11 cellular contexts compared by ENCODE assay signal in genomic region chr1:158371188-158371953, GRCh38. TPM values are rescaled to one million over a fixed set of nuclear protein-coding genes. Genes with fewer than 3 reads are reported as not detected.
DNase-seq lines count a peak whose midpoint lies in the region; ATAC-seq and TF ChIP-seq lines count a peak whose summit lies in the region.
"Had no signal": no experiment of that assay in that cellular context is flagged by ENCODE, and none has a peak within 500 bp of the region (broad histone marks: within the 10 kb centered on the region; RNA-seq: fewer than 3 reads in every experiment).

No MANE protein-coding gene starts in this region.

- H3K4me3 ChIP-seq in left ventricle myocardium inferior (no peak overlapping the region), mesendoderm (ENCODE audit: low read length) (no peak overlapping the region)

- no peak overlapping the region for H2AK5ac ChIP-seq in mesendoderm (ENCODE audit: low read length)

- no peak overlapping the region for H2BK120ac ChIP-seq in mesendoderm (ENCODE audit: low read depth, low read length)

- H3K27ac ChIP-seq in left ventricle myocardium inferior (replicated peaks) (no peak overlapping the region), mesendoderm (ENCODE audit: low read depth, low read length) (no peak overlapping the region)

- H3K27me3 ChIP-seq in left ventricle myocardium inferior (ENCODE audit: low read depth), result peaks cover 4% of the 10 kb centered on the region
- no peaks in the 10 kb centered on the region for H3K27me3 ChIP-seq in mesendoderm (ENCODE audit: insufficient read depth, low read length, poor library complexity)

- no peak overlapping the region for H3K9ac ChIP-seq in mesendoderm (ENCODE audit: low read length)

- H3K56ac ChIP-seq in mesendoderm (ENCODE audit: low read length), result no peak overlapping the region

- POLR2A ChIA-PET in activated CD4-positive, alpha-beta memory T cell treated with anti-CD3 and anti-CD28 coated beads for 36 hours (lab: Charles Lee), result no interaction called here
- POLR2A ChIA-PET in activated CD4-positive, alpha-beta memory T cell treated with anti-CD3 and anti-CD28 coated beads, Interleukin-2, amount 10 ng/mL, durations not matched to agents 7 days and 5 days (lab: Charles Lee), result no interaction called here

- H2BK15ac ChIP-seq in mesendoderm (replicated peaks; ENCODE audit: low read depth), result no peak overlapping the region

- TF ChIP-seq CTCF in left ventricle myocardium inferior (IDR thresholded peaks at IDR 0.05; ENCODE audit: borderline replicate concordance), result no peak

- DNase-seq in activated CD4-positive, alpha-beta memory T cell treated with anti-CD3 and anti-CD28 coated beads for 36 hours, result peak; percentile 50
- DNase-seq in activated CD4-positive, alpha-beta memory T cell treated with anti-CD3 and anti-CD28 coated beads, Interleukin-2, amount 10 ng/mL, durations not matched to agents 7 days and 5 days, result no peak
- peak; percentile 33 to 40 for DNase-seq in stimulated activated CD8-positive, alpha-beta memory T cell treated with anti-CD3 and anti-CD28 coated beads, Interleukin-7, amount 100 ng/mL, for 48 hours (ENCODE audit: extremely low read depth in 1 of 2, low read depth in 1 of 2)
- DNase-seq in left ventricle myocardium inferior (no peak), mesendoderm (no peak), NCI-H1417 treated with DMSO at 0.1 percent for 48 hours (lab: John Stamatoyannopoulos, UW) (no peak)
- DNase-seq: NCI-H146, occipital lobe, T1000 had no signal

- no peaks in the 10 kb centered on the region for H3K4me1 Mint-ChIP-seq in activated CD4-positive, alpha-beta memory T cell treated with anti-CD3 and anti-CD28 coated beads for 36 hours (ENCODE audit: low read depth)
- no peaks in the 10 kb centered on the region for H3K4me1 Mint-ChIP-seq in activated CD4-positive, alpha-beta memory T cell treated with anti-CD3 and anti-CD28 coated beads, Interleukin-2, amount 10 ng/mL, durations not matched to agents 7 days and 5 days

- H3K9me3 Mint-ChIP-seq in activated CD4-positive, alpha-beta memory T cell treated with anti-CD3 and anti-CD28 coated beads for 36 hours, result peaks cover 22% of the 10 kb centered on the region
- peaks cover 5% of the 10 kb centered on the region for H3K9me3 Mint-ChIP-seq in activated CD4-positive, alpha-beta memory T cell treated with anti-CD3 and anti-CD28 coated beads, Interleukin-2, amount 10 ng/mL, durations not matched to agents 7 days and 5 days

- H3K4ac ChIP-seq in mesendoderm (ENCODE audit: low read depth, low read length), result no peak overlapping the region

- CTCF ChIA-PET in activated CD4-positive, alpha-beta memory T cell treated with anti-CD3 and anti-CD28 coated beads for 36 hours (lab: Charles Lee), result no interaction called here
- CTCF ChIA-PET in activated CD4-positive, alpha-beta memory T cell treated with anti-CD3 and anti-CD28 coated beads, Interleukin-2, amount 10 ng/mL, durations not matched to agents 7 days and 5 days (lab: Charles Lee), result no interaction called here

- no peak overlapping the region for H3K18ac ChIP-seq in mesendoderm (ENCODE audit: low read length)

- no peaks in the 10 kb centered on the region for H3K36me3 ChIP-seq in left ventricle myocardium inferior
- H3K36me3 ChIP-seq in mesendoderm (ENCODE audit: control insufficient read depth, insufficient read depth, low read length), result no peaks in the 10 kb centered on the region

- H3K27ac Mint-ChIP-seq in activated CD4-positive, alpha-beta memory T cell treated with anti-CD3 and anti-CD28 coated beads for 36 hours, result no peak overlapping the region
- H3K27ac Mint-ChIP-seq in activated CD4-positive, alpha-beta memory T cell treated with anti-CD3 and anti-CD28 coated beads, Interleukin-2, amount 10 ng/mL, durations not matched to agents 7 days and 5 days, result no peak overlapping the region

- peaks cover 14% of the 10 kb centered on the region for H3K27me3 Mint-ChIP-seq in activated CD4-positive, alpha-beta memory T cell treated with anti-CD3 and anti-CD28 coated beads for 36 hours
- H3K27me3 Mint-ChIP-seq in activated CD4-positive, alpha-beta memory T cell treated with anti-CD3 and anti-CD28 coated beads, Interleukin-2, amount 10 ng/mL, durations not matched to agents 7 days and 5 days, result peaks cover 2% of the 10 kb centered on the region

- no peak overlapping the region for H3K23ac ChIP-seq in mesendoderm (ENCODE audit: low read length)

- H2BK5ac ChIP-seq in mesendoderm (ENCODE audit: low read length), result no peak overlapping the region

- ATAC-seq in HG02610 (IDR thresholded peaks at IDR 0.05; ENCODE audit: unreplicated experiment) (peak; percentile 99), HG03575 (IDR thresholded peaks at IDR 0.05; ENCODE audit: extremely low read depth, insufficient number of reproducible peaks, low FRiP score, unreplicated experiment) (peak; percentile 93)

- no peak overlapping the region for H3K4me3 Mint-ChIP-seq in activated CD4-positive, alpha-beta memory T cell treated with anti-CD3 and anti-CD28 coated beads for 36 hours
- no peak overlapping the region for H3K4me3 Mint-ChIP-seq in activated CD4-positive, alpha-beta memory T cell treated with anti-CD3 and anti-CD28 coated beads, Interleukin-2, amount 10 ng/mL, durations not matched to agents 7 days and 5 days

- no peaks in the 10 kb centered on the region for H3K36me3 Mint-ChIP-seq in activated CD4-positive, alpha-beta memory T cell treated with anti-CD3 and anti-CD28 coated beads for 36 hours
- H3K36me3 Mint-ChIP-seq in activated CD4-positive, alpha-beta memory T cell treated with anti-CD3 and anti-CD28 coated beads, Interleukin-2, amount 10 ng/mL, durations not matched to agents 7 days and 5 days (ENCODE audit: low read depth), result no peaks in the 10 kb centered on the region

- no peaks in the 10 kb centered on the region for H3K79me2 ChIP-seq in mesendoderm (ENCODE audit: control insufficient read depth, insufficient read depth, low read length)

- H3K4me1 ChIP-seq in left ventricle myocardium inferior, result no peaks in the 10 kb centered on the region
- H3K4me1 ChIP-seq in mesendoderm (ENCODE audit: control insufficient read depth, low read depth, low read length), result no peaks in the 10 kb centered on the region

- no CpG with 5 or more reads among the region's 6 CpGs for WGBS in mesendoderm (ENCODE audit: extremely low coverage, insufficient coverage, low lambda C conversion rate)

- no peaks in the 10 kb centered on the region for H3K79me1 ChIP-seq in mesendoderm (ENCODE audit: low read length)

- no peak overlapping the region for H4K8ac ChIP-seq in mesendoderm (ENCODE audit: low read depth, low read length)

- no peak overlapping the region for H3K4me2 ChIP-seq in mesendoderm (ENCODE audit: low read length)

- intact Hi-C loops in activated CD4-positive, alpha-beta memory T cell treated with anti-CD3 and anti-CD28 coated beads for 36 hours (cut with micrococcal nuclease), result no loop called here
- intact Hi-C loops in left ventricle myocardium inferior (cut with micrococcal nuclease), result no loop called here

- peaks cover 33% of the 10 kb centered on the region for H3K9me3 ChIP-seq in left ventricle myocardium inferior (replicated peaks)

- H4K5ac ChIP-seq in mesendoderm (ENCODE audit: low read length), result no peak overlapping the region

RNA-seq across cellular contexts. Expression of gene CD1E, which starts 17.7 kb away (rescaled TPM):
- not detected for total RNA-seq in activated CD4-positive, alpha-beta memory T cell treated with anti-CD3 and anti-CD28 coated beads for 36 hours
- total RNA-seq in activated CD4-positive, alpha-beta memory T cell treated with anti-CD3 and anti-CD28 coated beads, Interleukin-2, amount 10 ng/mL, durations not matched to agents 7 days and 5 days, result not detected
- total RNA-seq in left ventricle myocardium inferior, result not detected
- not detected for polyA plus RNA-seq in mesendoderm (2013, experiment 1 of 2)
- not detected for polyA plus RNA-seq in mesendoderm (2013, experiment 2 of 2)
- total RNA-seq: occipital lobe had no signal

RNA-seq across cellular contexts. Expression of gene OR10T2, which starts 27.9 kb away (rescaled TPM):
- total RNA-seq in activated CD4-positive, alpha-beta memory T cell treated with anti-CD3 and anti-CD28 coated beads for 36 hours, result not detected
- total RNA-seq in activated CD4-positive, alpha-beta memory T cell treated with anti-CD3 and anti-CD28 coated beads, Interleukin-2, amount 10 ng/mL, durations not matched to agents 7 days and 5 days, result not detected
- not detected for total RNA-seq in left ventricle myocardium inferior
- polyA plus RNA-seq in mesendoderm (2013, experiment 1 of 2), result not detected
- not detected for polyA plus RNA-seq in mesendoderm (2013, experiment 2 of 2)
- total RNA-seq: occipital lobe had no signal

RNA-seq across cellular contexts. Expression of gene CD1B, which starts 40.0 kb away (rescaled TPM):
- total RNA-seq in activated CD4-positive, alpha-beta memory T cell treated with anti-CD3 and anti-CD28 coated beads for 36 hours, result not detected
- total RNA-seq in activated CD4-positive, alpha-beta memory T cell treated with anti-CD3 and anti-CD28 coated beads, Interleukin-2, amount 10 ng/mL, durations not matched to agents 7 days and 5 days, result not detected
- not detected for total RNA-seq in left ventricle myocardium inferior
- not detected for polyA plus RNA-seq in mesendoderm (2013, experiment 1 of 2)
- polyA plus RNA-seq in mesendoderm (2013, experiment 2 of 2), result not detected
- total RNA-seq: occipital lobe had no signal

RNA-seq across cellular contexts. Expression of gene OR10K2, which starts 54.7 kb away (rescaled TPM):
- not detected for total RNA-seq in activated CD4-positive, alpha-beta memory T cell treated with anti-CD3 and anti-CD28 coated beads for 36 hours
- total RNA-seq in activated CD4-positive, alpha-beta memory T cell treated with anti-CD3 and anti-CD28 coated beads, Interleukin-2, amount 10 ng/mL, durations not matched to agents 7 days and 5 days, result not detected
- not detected for total RNA-seq in left ventricle myocardium inferior
- polyA plus RNA-seq in mesendoderm (2013, experiment 1 of 2), result not detected
- polyA plus RNA-seq in mesendoderm (2013, experiment 2 of 2), result not detected
- total RNA-seq: occipital lobe had no signal

Comparison
In these comparisons a context has a peak if more than half of its experiments do, and no peak if none do; other contexts are left out.
1. DNase-seq: peak in activated CD4-positive, alpha-beta memory T cell treated with anti-CD3 and anti-CD28 coated beads for 36 hours (single experiment) and stimulated activated CD8-positive, alpha-beta memory T cell treated with anti-CD3 and anti-CD28 coated beads, Interleukin-7, amount 100 ng/mL, for 48 hours (2 of 2); none in activated CD4-positive, alpha-beta memory T cell treated with anti-CD3 and anti-CD28 coated beads, Interleukin-2, amount 10 ng/mL, durations not matched to agents 7 days and 5 days (single experiment), left ventricle myocardium inferior (single experiment), mesendoderm (single experiment) and NCI-H1417 treated with DMSO at 0.1 percent for 48 hours (single experiment).